Comparison of ENCODE assay signal across 1 cellular context in the genomic region with DNA sequence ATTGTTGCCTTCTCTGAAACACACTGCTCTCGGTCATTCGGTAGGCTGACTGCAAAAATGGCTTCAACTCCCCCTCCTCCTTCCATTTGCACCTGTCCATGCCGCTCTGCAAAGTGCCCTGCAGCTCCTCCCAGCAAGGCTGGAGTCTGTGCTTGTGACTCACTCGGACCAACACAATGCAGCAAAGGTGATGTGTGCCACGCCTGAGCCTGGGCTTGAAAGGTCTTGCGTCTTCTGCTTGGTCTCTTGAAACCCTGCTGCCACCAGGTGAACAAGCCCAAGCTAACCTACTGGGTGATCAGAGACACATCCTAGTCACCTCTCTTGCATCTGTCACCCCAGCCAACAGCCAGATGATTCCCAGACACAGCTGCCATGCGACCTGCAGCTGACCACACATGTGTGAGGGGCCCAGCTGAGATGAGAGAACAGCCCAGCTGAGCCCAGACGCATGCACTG.
TF ChIP-seq lines count a peak whose summit lies in the region.

No MANE protein-coding gene starts in this region.

TF ChIP-seq in SK-N-SH treated with all-trans-retinoic acid at 6 μM for 48 hours, 23 proteins besides CTCF, POLR2A, EP300 and RAD21 (continued from another document):
- TF ChIP-seq SNAI2 (CRISPR knock-in tag; IDR thresholded peaks at IDR 0.05) (no peak), CSDC2 (CRISPR knock-in tag; IDR thresholded peaks at IDR 0.05) (no peak), ZC3H10 (CRISPR knock-in tag; IDR thresholded peaks at IDR 0.05) (no peak), ZNF565 (CRISPR knock-in tag; conservative IDR thresholded peaks at IDR 0.05; ENCODE audit: low read depth) (no peak)
- TF ChIP-seq, protein P1, sequence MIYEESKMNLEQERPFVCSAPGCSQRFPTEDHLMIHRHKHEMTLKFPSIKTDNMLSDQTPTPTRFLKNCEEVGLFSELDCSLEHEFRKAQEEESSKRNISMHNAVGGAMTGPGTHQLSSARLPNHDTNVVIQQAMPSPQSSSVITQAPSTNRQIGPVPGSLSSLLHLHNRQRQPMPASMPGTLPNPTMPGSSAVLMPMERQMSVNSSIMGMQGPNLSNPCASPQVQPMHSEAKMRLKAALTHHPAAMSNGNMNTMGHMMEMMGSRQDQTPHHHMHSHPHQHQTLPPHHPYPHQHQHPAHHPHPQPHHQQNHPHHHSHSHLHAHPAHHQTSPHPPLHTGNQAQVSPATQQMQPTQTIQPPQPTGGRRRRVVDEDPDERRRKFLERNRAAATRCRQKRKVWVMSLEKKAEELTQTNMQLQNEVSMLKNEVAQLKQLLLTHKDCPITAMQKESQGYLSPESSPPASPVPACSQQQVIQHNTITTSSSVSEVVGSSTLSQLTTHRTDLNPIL (CRISPR knock-in tag; IDR thresholded peaks at IDR 0.05; ENCODE audit: low read depth) = no peak
TF ChIP-seq in SK-N-SH treated with all-trans-retinoic acid at 6 μM for 48 hours: peak in this region for 0.
